Comparison of ENCODE assay signal across 1 cellular context in the genomic region with DNA sequence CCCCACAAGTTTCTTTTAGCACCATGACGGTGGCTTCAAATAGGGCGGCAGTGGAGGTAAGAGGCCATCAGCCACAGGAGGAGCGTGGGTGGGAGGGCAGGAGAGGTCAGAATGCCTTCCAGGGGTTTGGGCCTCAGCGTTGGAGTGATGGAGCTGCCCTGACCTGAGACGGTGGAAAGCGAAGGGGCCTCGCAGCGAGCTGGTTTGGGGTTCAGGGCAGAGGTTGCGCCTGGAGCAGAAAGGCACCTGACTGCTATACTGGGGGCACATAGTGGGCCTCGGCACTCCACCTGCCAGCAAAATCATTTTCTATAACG.
A peak's percentile ranks its signal among the peaks of the same experiment; 100 is the strongest.
TF ChIP-seq lines count a peak whose summit lies in the region.

No MANE protein-coding gene starts in this region.

TF ChIP-seq in GM12878, 131 proteins besides CTCF, POLR2A, EP300 and RAD21:
- TF ChIP-seq, protein P1, sequence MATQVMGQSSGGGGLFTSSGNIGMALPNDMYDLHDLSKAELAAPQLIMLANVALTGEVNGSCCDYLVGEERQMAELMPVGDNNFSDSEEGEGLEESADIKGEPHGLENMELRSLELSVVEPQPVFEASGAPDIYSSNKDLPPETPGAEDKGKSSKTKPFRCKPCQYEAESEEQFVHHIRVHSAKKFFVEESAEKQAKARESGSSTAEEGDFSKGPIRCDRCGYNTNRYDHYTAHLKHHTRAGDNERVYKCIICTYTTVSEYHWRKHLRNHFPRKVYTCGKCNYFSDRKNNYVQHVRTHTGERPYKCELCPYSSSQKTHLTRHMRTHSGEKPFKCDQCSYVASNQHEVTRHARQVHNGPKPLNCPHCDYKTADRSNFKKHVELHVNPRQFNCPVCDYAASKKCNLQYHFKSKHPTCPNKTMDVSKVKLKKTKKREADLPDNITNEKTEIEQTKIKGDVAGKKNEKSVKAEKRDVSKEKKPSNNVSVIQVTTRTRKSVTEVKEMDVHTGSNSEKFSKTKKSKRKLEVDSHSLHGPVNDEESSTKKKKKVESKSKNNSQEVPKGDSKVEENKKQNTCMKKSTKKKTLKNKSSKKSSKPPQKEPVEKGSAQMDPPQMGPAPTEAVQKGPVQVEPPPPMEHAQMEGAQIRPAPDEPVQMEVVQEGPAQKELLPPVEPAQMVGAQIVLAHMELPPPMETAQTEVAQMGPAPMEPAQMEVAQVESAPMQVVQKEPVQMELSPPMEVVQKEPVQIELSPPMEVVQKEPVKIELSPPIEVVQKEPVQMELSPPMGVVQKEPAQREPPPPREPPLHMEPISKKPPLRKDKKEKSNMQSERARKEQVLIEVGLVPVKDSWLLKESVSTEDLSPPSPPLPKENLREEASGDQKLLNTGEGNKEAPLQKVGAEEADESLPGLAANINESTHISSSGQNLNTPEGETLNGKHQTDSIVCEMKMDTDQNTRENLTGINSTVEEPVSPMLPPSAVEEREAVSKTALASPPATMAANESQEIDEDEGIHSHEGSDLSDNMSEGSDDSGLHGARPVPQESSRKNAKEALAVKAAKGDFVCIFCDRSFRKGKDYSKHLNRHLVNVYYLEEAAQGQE (IDR thresholded peaks at IDR 0.05; ENCODE audit: low read depth, low read length), result no peak
- no peak for TF ChIP-seq MYC (IDR thresholded peaks at IDR 0.05; ENCODE audit: insufficient read depth, insufficient read length, insufficient replicate concordance, low read length, severe bottlenecking)
- TF ChIP-seq SUPT20H (IDR thresholded peaks at IDR 0.05; ENCODE audit: borderline replicate concordance, control insufficient read depth, low read depth, low read length), result no peak
- no peak for TF ChIP-seq POLR2AphosphoS2 (IDR thresholded peaks at IDR 0.05; ENCODE audit: low read depth, low read length)
- TF ChIP-seq CHD2 (IDR thresholded peaks at IDR 0.05; ENCODE audit: borderline replicate concordance, low read depth, low read length), result no peak
- TF ChIP-seq, protein P2, sequence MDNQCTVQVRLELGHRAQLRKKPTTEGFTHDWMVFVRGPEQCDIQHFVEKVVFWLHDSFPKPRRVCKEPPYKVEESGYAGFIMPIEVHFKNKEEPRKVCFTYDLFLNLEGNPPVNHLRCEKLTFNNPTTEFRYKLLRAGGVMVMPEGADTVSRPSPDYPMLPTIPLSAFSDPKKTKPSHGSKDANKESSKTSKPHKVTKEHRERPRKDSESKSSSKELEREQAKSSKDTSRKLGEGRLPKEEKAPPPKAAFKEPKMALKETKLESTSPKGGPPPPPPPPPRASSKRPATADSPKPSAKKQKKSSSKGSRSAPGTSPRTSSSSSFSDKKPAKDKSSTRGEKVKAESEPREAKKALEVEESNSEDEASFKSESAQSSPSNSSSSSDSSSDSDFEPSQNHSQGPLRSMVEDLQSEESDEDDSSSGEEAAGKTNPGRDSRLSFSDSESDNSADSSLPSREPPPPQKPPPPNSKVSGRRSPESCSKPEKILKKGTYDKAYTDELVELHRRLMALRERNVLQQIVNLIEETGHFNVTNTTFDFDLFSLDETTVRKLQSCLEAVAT (IDR thresholded peaks at IDR 0.05), result peak; percentile 96
- TF ChIP-seq ASH2L (IDR thresholded peaks at IDR 0.05; ENCODE audit: borderline replicate concordance, low read depth), result 0 out of 2 replicates have a peak, but pooled peaks have one; percentile 9
- TF ChIP-seq, protein P3, sequence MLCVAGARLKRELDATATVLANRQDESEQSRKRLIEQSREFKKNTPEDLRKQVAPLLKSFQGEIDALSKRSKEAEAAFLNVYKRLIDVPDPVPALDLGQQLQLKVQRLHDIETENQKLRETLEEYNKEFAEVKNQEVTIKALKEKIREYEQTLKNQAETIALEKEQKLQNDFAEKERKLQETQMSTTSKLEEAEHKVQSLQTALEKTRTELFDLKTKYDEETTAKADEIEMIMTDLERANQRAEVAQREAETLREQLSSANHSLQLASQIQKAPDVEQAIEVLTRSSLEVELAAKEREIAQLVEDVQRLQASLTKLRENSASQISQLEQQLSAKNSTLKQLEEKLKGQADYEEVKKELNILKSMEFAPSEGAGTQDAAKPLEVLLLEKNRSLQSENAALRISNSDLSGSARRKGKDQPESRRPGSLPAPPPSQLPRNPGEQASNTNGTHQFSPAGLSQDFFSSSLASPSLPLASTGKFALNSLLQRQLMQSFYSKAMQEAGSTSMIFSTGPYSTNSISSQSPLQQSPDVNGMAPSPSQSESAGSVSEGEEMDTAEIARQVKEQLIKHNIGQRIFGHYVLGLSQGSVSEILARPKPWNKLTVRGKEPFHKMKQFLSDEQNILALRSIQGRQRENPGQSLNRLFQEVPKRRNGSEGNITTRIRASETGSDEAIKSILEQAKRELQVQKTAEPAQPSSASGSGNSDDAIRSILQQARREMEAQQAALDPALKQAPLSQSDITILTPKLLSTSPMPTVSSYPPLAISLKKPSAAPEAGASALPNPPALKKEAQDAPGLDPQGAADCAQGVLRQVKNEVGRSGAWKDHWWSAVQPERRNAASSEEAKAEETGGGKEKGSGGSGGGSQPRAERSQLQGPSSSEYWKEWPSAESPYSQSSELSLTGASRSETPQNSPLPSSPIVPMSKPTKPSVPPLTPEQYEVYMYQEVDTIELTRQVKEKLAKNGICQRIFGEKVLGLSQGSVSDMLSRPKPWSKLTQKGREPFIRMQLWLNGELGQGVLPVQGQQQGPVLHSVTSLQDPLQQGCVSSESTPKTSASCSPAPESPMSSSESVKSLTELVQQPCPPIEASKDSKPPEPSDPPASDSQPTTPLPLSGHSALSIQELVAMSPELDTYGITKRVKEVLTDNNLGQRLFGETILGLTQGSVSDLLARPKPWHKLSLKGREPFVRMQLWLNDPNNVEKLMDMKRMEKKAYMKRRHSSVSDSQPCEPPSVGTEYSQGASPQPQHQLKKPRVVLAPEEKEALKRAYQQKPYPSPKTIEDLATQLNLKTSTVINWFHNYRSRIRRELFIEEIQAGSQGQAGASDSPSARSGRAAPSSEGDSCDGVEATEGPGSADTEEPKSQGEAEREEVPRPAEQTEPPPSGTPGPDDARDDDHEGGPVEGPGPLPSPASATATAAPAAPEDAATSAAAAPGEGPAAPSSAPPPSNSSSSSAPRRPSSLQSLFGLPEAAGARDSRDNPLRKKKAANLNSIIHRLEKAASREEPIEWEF (IDR thresholded peaks at IDR 0.05; ENCODE audit: insufficient replicate concordance, low read depth, low read length), result no peak
- peak; percentile 62; the same call in 1 of the 2 replicates for TF ChIP-seq HDGF (IDR thresholded peaks at IDR 0.05)
- TF ChIP-seq RBBP5 (conservative IDR thresholded peaks at IDR 0.05), result no peak
- no peak for TF ChIP-seq TCF7 (IDR thresholded peaks at IDR 0.05; ENCODE audit: borderline replicate concordance)
- no peak for TF ChIP-seq ZNF217 (IDR thresholded peaks at IDR 0.05)
